In the genomic region with DNA sequence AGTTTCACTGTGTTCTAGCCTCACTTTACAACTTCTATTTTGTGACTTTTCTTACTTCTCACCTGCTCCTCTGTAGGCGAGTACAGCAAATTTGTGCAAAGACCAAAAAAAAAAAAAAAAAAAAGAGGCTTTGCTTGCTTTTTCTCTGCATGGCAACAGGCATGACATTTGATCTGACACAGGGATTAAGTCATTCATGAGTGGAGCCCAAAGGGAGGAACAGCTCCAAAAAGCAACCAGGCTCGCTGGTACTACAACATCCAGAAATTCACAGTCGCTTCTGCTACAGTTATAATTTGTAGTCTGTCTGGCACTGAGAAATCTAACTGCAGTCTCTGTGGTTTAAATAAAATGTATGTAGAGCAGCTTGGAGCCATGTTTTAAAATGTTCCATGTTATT, we compare ENCODE assay signal across 19 cellular contexts. TPM values are rescaled to one million over a fixed set of nuclear protein-coding genes. Genes with fewer than 3 reads are reported as not detected.
DNase-seq lines count a peak whose midpoint lies in the region; ATAC-seq and TF ChIP-seq lines count a peak whose summit lies in the region.
"Had no signal": no experiment of that assay in that cellular context is flagged by ENCODE, and none has a peak within 500 bp of the region (broad histone marks: within the 10 kb centered on the region; RNA-seq: fewer than 3 reads in every experiment).

No MANE protein-coding gene starts in this region.

- no peaks in the 10 kb centered on the region for H3F3A ChIP-seq in PC-3 (ENCODE audit: low read length, unreplicated experiment)

- no peaks in the 10 kb centered on the region for H3K9me2 ChIP-seq in PC-3 (replicated peaks; ENCODE audit: low read length)

- CTCF ChIA-PET in PC-3 (lab: Charles Lee), result no interaction called here

- no TSS peak for BruUV-seq in PC-3 (replicated peaks; lab: Mats Ljungman, UMichigan)

- intact Hi-C loops in PC-3 (cut with micrococcal nuclease) (no loop called here), thyroid gland (cut with DNase I) (no loop called here)

- TF ChIP-seq POLR2A in gastroesophageal sphincter (IDR thresholded peaks at IDR 0.05), result no peak
- no peak for TF ChIP-seq POLR2A in thyroid gland (IDR thresholded peaks at IDR 0.05)

- ATAC-seq in PC-3 (no peak), gastroesophageal sphincter (peak; percentile 39), HG03520 (IDR thresholded peaks at IDR 0.05; ENCODE audit: unreplicated experiment) (no peak)
- ATAC-seq: A549, left colon had no signal

- 15 to 34% methylated on average over 2 to 3 of the region's 3 CpGs for WGBS in gastroesophageal sphincter (ENCODE audit: low coverage in 1 of 2), 2 donors
- WGBS in thyroid gland, 2 donors, result 26 to 32% methylated on average over 3 of the region's 3 CpGs

- H4K20me1 ChIP-seq in PC-3 (ENCODE audit: low read length), result no peaks in the 10 kb centered on the region

- no peaks in the 10 kb centered on the region for H3K36me3 ChIP-seq in PC-3 (ENCODE audit: low read depth, low read length)
- no peaks in the 10 kb centered on the region for H3K36me3 ChIP-seq in gastroesophageal sphincter
- H3K36me3 ChIP-seq in thyroid gland, result no peaks in the 10 kb centered on the region

- no peak overlapping the region for H3K4me3 ChIP-seq in PC-3 (ENCODE audit: low read length)
- H3K4me3 ChIP-seq in gastroesophageal sphincter, result peak overlapping the region; percentile 11 to 30
- H3K4me3 ChIP-seq in thyroid gland (replicated peaks in 1 of 3), result no peak overlapping the region
- H3K4me3 ChIP-seq: A549 had no signal

- POLR2A ChIA-PET in PC-3 (lab: Charles Lee; ENCODE audit: unreplicated experiment), result interaction anchor here (0.6 kb wide), 1 partner anchor 18 kb away, joined by 3 read pairs; no protein-coding TSS in a partner anchor

- H3K4me2 ChIP-seq in PC-3 (ENCODE audit: low read length), result peak overlapping the region; percentile 37; the same call in 1 of the 2 replicates
- H3K4me2 ChIP-seq: A549 had no signal

- peak; percentile 18 for DNase-seq in NCI-H2171 treated with DMSO at 0.1 percent for 48 hours (lab: John Stamatoyannopoulos, UW)
- DNase-seq in NCI-H2171 (lab: John Stamatoyannopoulos, UW), result no peak
- no peak for DNase-seq in PC-3
- peak; percentile 27 to 33 for DNase-seq in thyroid gland
- no peak for DNase-seq in NCI-H345 treated with DMSO at 0.1 percent for 48 hours (lab: John Stamatoyannopoulos, UW; ENCODE audit: unreplicated experiment)
- no peak for DNase-seq in T-helper 9 cell
- DNase-seq: activated T-cell treated with anti-CD3 and anti-CD28 coated beads, Interleukin-2, amount 50 U/mL, for 24 hours; amniotic stem cell; DMS79 treated with DMSO at 0.1 percent for 48 hours; effector CD4-positive, alpha-beta T cell; head of caudate nucleus; Karpas-422; left colon; NCI-H187 treated with DMSO at 0.1 percent for 48 hours; stimulated activated CD4-positive, alpha-beta T cell treated with anti-CD3 and anti-CD28 coated beads, Interleukin-12 subunit alpha, Interleukin-12 subunit beta, amount 100 ng/mL, for 4 hours had no signal

- no peak overlapping the region for H2AFZ ChIP-seq in PC-3 (ENCODE audit: low read length)

- H3K4me1 ChIP-seq in PC-3 (ENCODE audit: insufficient read depth, low read length) (peaks cover 3% of the 10 kb centered on the region; the same call in 1 of the 2 replicates), gastroesophageal sphincter (peaks cover 0 to 48% (median 2%) of the 10 kb centered on the region in 3 donors), thyroid gland (no peaks in the 10 kb centered on the region)
- H3K4me1 ChIP-seq: A549 had no signal

- no peak for TF ChIP-seq EP300 in gastroesophageal sphincter (IDR thresholded peaks at IDR 0.05)

- no peaks in the 10 kb centered on the region for H3K79me2 ChIP-seq in PC-3 (ENCODE audit: low read length)

- H3K27ac ChIP-seq in PC-3 (ENCODE audit: low read length) (no peak overlapping the region), gastroesophageal sphincter (peak overlapping the region in 2 of 4 donors; percentile 55 to 59), thyroid gland (no peak overlapping the region)
- H3K27ac ChIP-seq: A549 had no signal

- no peak overlapping the region for H3K9ac ChIP-seq in PC-3 (ENCODE audit: low read length)

- no peaks in the 10 kb centered on the region for H3K9me3 ChIP-seq in PC-3 (ENCODE audit: low read length)
- H3K9me3 ChIP-seq in gastroesophageal sphincter, result no peaks in the 10 kb centered on the region
- no peaks in the 10 kb centered on the region for H3K9me3 ChIP-seq in thyroid gland
- H3K9me3 ChIP-seq: A549 had no signal

- TF ChIP-seq CTCF in PC-3 (conservative IDR thresholded peaks at IDR 0.05; ENCODE audit: low read depth, low read length) (no peak), gastroesophageal sphincter (IDR thresholded peaks at IDR 0.05) (no peak), thyroid gland (IDR thresholded peaks at IDR 0.05) (no peak)

- H3K27me3 ChIP-seq in PC-3 (ENCODE audit: low read length) (no peaks in the 10 kb centered on the region), gastroesophageal sphincter (no peaks in the 10 kb centered on the region), thyroid gland (no peaks in the 10 kb centered on the region)

RNA-seq across cellular contexts. Expression of a gene that starts 31.7 kb away (rescaled TPM):
- total RNA-seq in PC-3 (2014; rRNA removed) (2.6 and 3.5 TPM in 2 replicates), gastroesophageal sphincter (10 to 100 TPM in 3 of 4 donors, 1 to 10 TPM in 1; 2.3 to 39.5 (median 26.5) TPM), thyroid gland (1 to 10 TPM in 2 of 4 donors, under 1 TPM in 2; 0.54 to 3.6 (median 0.90) TPM)
- total RNA-seq: OCI-LY7 had no signal

Comparison
In these comparisons a context has a peak if more than half of its experiments do, and no peak if none do; other contexts are left out.
1. DNase-seq: peak in NCI-H2171 treated with DMSO at 0.1 percent for 48 hours (single experiment) and thyroid gland (2 of 2); none in NCI-H2171 (single experiment), PC-3 (single experiment), NCI-H345 treated with DMSO at 0.1 percent for 48 hours (single experiment) and T-helper 9 cell (single experiment).
2. H3K4me3 ChIP-seq: peak in gastroesophageal sphincter (2 of 2); none in PC-3 (single experiment) and thyroid gland (0 of 3).